Comparison of ENCODE assay signal across 23 cellular contexts in the genomic region with DNA sequence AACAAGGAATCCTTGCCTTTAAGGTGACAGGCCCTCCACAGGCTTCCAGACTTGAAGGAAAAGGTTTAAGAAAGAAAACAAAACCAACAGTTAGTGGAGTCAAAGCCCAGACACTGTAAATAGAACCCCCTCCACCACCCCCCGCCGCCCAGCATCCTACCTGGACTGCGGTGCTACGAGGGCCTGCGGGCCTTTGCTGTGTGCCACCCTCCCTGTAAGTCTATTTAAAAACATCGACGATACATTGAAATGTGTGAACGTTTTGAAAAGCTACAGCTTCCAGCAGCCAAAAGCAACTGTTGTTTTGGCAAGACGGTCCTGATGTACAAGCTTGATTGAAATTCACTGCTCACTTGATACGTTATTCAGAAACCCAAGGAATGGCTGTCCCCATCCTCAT. TPM values are rescaled to one million over a fixed set of nuclear protein-coding genes. Genes with fewer than 3 reads are reported as not detected.
"Had no signal": no experiment of that assay in that cellular context is flagged by ENCODE, and none has a peak within 500 bp of the region (broad histone marks: within the 10 kb centered on the region; RNA-seq: fewer than 3 reads in every experiment).

No MANE protein-coding gene starts in this region.

- H3K27ac ChIP-seq: adrenal gland, suprapubic skin, VCaP had no signal

- H3K9me3 Mint-ChIP-seq: stimulated activated naive CD8-positive, alpha-beta T cell treated with anti-CD3 and anti-CD28 coated beads, Interleukin-15, Interleukin-2, amounts not matched to agents 100 ng/mL and 50 ng/mL, for 24 hours had no signal

- H3K27me3 ChIP-seq: cardiac muscle cell had no signal

- H3K27me3 Mint-ChIP-seq: stimulated activated naive CD8-positive, alpha-beta T cell treated with anti-CD3 and anti-CD28 coated beads, Interleukin-15, Interleukin-2, amounts not matched to agents 100 ng/mL and 50 ng/mL, for 24 hours had no signal

- H3K4me3 ChIP-seq: adrenal gland, cardiac muscle cell, suprapubic skin had no signal

- DNase-seq: activated CD4-positive, alpha-beta T cell treated with anti-CD3 and anti-CD28 coated beads for 1 hour; activated CD8-positive, alpha-beta memory T cell treated with anti-CD3 and anti-CD28 coated beads for 24 hours; activated CD8-positive, alpha-beta memory T cell treated with anti-CD3 and anti-CD28 coated beads, Interleukin-2, amount 50 U/mL, for 48 hours; activated gamma-delta T cell; activated T-cell treated with anti-CD3 and anti-CD28 coated beads, Interleukin-2, amount 50 U/mL, for 48 hours; adrenal gland; foreskin melanocyte; midbrain; occipital lobe; retina; T-helper 2 cell; trophoblast cell had no signal

- ATAC-seq: activated naive CD4-positive, alpha-beta T cell treated with anti-CD3 and anti-CD28 coated beads, Interleukin-2, amount 50 U/mL, for 72 hours; left lobe of liver had no signal

- H3K4me3 Mint-ChIP-seq: stimulated activated naive CD8-positive, alpha-beta T cell treated with anti-CD3 and anti-CD28 coated beads, Interleukin-15, Interleukin-2, amounts not matched to agents 100 ng/mL and 50 ng/mL, for 24 hours had no signal

- H3K9me3 ChIP-seq: adrenal gland, suprapubic skin had no signal

RNA-seq across cellular contexts. Expression of a gene that starts 30.8 kb away (rescaled TPM):
- total RNA-seq: activated naive CD4-positive, alpha-beta T cell treated with anti-CD3 and anti-CD28 coated beads, Interleukin-2, amount 50 U/mL, for 72 hours; cardiac muscle cell; dermis microvascular lymphatic vessel endothelial cell; epithelial cell of proximal tubule; lung microvascular endothelial cell; suprapubic skin had no signal
- polyA plus RNA-seq: cardiac muscle cell, keratinocyte, neural cell had no signal

RNA-seq across cellular contexts. Expression of a gene that starts 50.2 kb away (rescaled TPM):
- total RNA-seq: epithelial cell of proximal tubule, left lobe of liver, lung microvascular endothelial cell, occipital lobe had no signal
- polyA plus RNA-seq: keratinocyte, neural cell had no signal
